ENCODE assay signal across 18 cellular contexts in genomic region chr5:149640350-149640999, GRCh38. TPM values are rescaled to one million over a fixed set of nuclear protein-coding genes. Genes with fewer than 3 reads are reported as not detected.
DNase-seq lines count a peak whose midpoint lies in the region; ATAC-seq, FAIRE-seq and TF ChIP-seq lines count a peak whose summit lies in the region.
"Had no signal": no experiment of that assay in that cellular context is flagged by ENCODE, and none has a peak within 500 bp of the region (broad histone marks: within the 10 kb centered on the region; RNA-seq: fewer than 3 reads in every experiment).

No MANE protein-coding gene starts in this region.

- peaks cover 0 to 6% of the 10 kb centered on the region in 2 donors for H3K27me3 Mint-ChIP-seq in CD8-positive, alpha-beta memory T cell

- SMC1A ChIA-PET in GM12878 (lab: Charles Lee; ENCODE audit: uncharacterized antibody, unreplicated experiment), result interaction anchor here (0.9 to 9.4 kb wide), 11 partner anchors 16 to 356 kb away, joined by 3 to 79 read pairs (median 5); no protein-coding TSS in a partner anchor

- DNase-seq in GM12878 (ENCODE audit: low read depth, low spot score) (no peak), left ventricle myocardium inferior (no peak), transverse colon (no peak), mucosa of gallbladder (ENCODE audit: low spot score) (no peak), NCI-H2029 (lab: John Stamatoyannopoulos, UW) (no peak)
- no peak for DNase-seq in effector memory CD4-positive, alpha-beta T cell
- DNase-seq in CD8-positive, alpha-beta memory T cell, result no peak
- DNase-seq: activated CD8-positive, alpha-beta memory T cell treated with anti-CD3 and anti-CD28 coated beads, Interleukin-2, amount 50 U/mL, for 4 hours; activated naive CD4-positive, alpha-beta T cell treated with anti-CD3 and anti-CD28 coated beads, Interleukin-2, amount 50 U/mL, for 16 hours; DMS79; effector CD4-positive, alpha-beta T cell; foreskin keratinocyte; NCI-H2081 treated with DMSO at 0.1 percent for 48 hours; stimulated activated CD4-positive, alpha-beta T cell treated with anti-CD3 and anti-CD28 coated beads, Interleukin-4, amount 100 ng/mL, for 4 hours had no signal

- BruUV-seq in GM12878 (replicated peaks; lab: Mats Ljungman, UMichigan), result no TSS peak

- H3K79me2 ChIP-seq in GM12878 (ENCODE audit: control insufficient read depth, insufficient read depth, low read length), result no peaks in the 10 kb centered on the region

- in situ Hi-C loops in GM12878 (cut with MboI), result no loop called here
- in situ Hi-C loops in transverse colon (cut with MboI; ENCODE audit: low pct_ligation_motif_present in 1 of 4, low pct_unique_long_range_greater_than_20kb in 1 of 4, low sequenced_read_pairs in 3 of 4), result no loop called here

- H3K9ac ChIP-seq in GM12878 (ENCODE audit: control insufficient read depth, insufficient read depth, low read length), result no peak overlapping the region

- POLR2A ChIA-PET in GM12878 (lab: Charles Lee), result interaction anchor here (0.6 to 1.1 kb wide), 2 partner anchors 136 to 216 kb away, joined by 3 to 6 read pairs; no protein-coding TSS in a partner anchor
- POLR2A ChIA-PET in CD8-positive, alpha-beta memory T cell (lab: Charles Lee), result interaction anchor here (0.6 kb wide), 1 partner anchor 351 kb away, joined by 3 read pairs; no protein-coding TSS in a partner anchor

- H3K27ac Mint-ChIP-seq in CD8-positive, alpha-beta memory T cell, result no peak overlapping the region
- H3K27ac Mint-ChIP-seq: progenitor cell of endocrine pancreas had no signal

- TF ChIP-seq RAD21 in GM12878 (IDR thresholded peaks at IDR 0.05; ENCODE audit: insufficient read depth, low read depth, low read length), result no peak

- no peaks in the 10 kb centered on the region for H3K9me3 ChIP-seq in GM12878 (replicated peaks; ENCODE audit: control insufficient read depth, insufficient read depth, low read length)
- H3K9me3 ChIP-seq in left ventricle myocardium inferior (replicated peaks), result no peaks in the 10 kb centered on the region
- no peaks in the 10 kb centered on the region for H3K9me3 ChIP-seq in muscle layer of duodenum (ENCODE audit: control insufficient read depth in 1 of 2, low read length in 2 of 2)
- H3K9me3 ChIP-seq in transverse colon, result no peaks in the 10 kb centered on the region
- H3K9me3 ChIP-seq in effector memory CD4-positive, alpha-beta T cell (ENCODE audit: control insufficient read depth, low read length), result no peaks in the 10 kb centered on the region
- H3K9me3 ChIP-seq in CD8-positive, alpha-beta memory T cell (ENCODE audit: low read length), result no peaks in the 10 kb centered on the region

- TF ChIP-seq POLR2A in GM12878 (IDR thresholded peaks at IDR 0.05; ENCODE audit: low read depth, low read length), result no peak
- TF ChIP-seq POLR2A in transverse colon (IDR thresholded peaks at IDR 0.05), result no peak

- H3K4me1 ChIP-seq in GM12878 (ENCODE audit: control insufficient read depth, insufficient read depth, low read length) (no peaks in the 10 kb centered on the region), left ventricle myocardium inferior (peaks cover 29% of the 10 kb centered on the region), muscle layer of duodenum (ENCODE audit: control insufficient read depth in 1 of 2, insufficient read depth in 2 of 2, low read length in 2 of 2) (peaks cover 7 to 12% of the 10 kb centered on the region in 2 donors), transverse colon (peaks cover 14 to 26% (median 16%) of the 10 kb centered on the region in 4 donors)
- H3K4me1 ChIP-seq in effector memory CD4-positive, alpha-beta T cell (ENCODE audit: control insufficient read depth, insufficient read depth, low read length, poor library complexity, severe bottlenecking), result no peaks in the 10 kb centered on the region
- H3K4me1 ChIP-seq in CD8-positive, alpha-beta memory T cell (ENCODE audit: insufficient read depth, low read length), result no peaks in the 10 kb centered on the region

- H3K4me2 ChIP-seq in GM12878 (ENCODE audit: control insufficient read depth, insufficient read depth), result no peak overlapping the region

- CTCF ChIA-PET in GM12878 (lab: Yijun Ruan, JAX), result interaction anchor here (0.5 to 13.3 kb wide), 15 partner anchors 8 to 352 kb away, joined by 3 to 193 read pairs (median 4); no protein-coding TSS in a partner anchor
- CTCF ChIA-PET in CD8-positive, alpha-beta memory T cell (lab: Charles Lee), result interaction anchor here (1.4 to 10.7 kb wide), 3 partner anchors 182 to 350 kb away, joined by 3 to 166 read pairs (median 4); no protein-coding TSS in a partner anchor

- no peak for TF ChIP-seq EP300 in GM12878 (IDR thresholded peaks at IDR 0.05; ENCODE audit: borderline replicate concordance in 1 of 2, control insufficient read depth in 1 of 2, low read depth in 2 of 2, low read length in 2 of 2)
- TF ChIP-seq EP300 in transverse colon (IDR thresholded peaks at IDR 0.05; ENCODE audit: low read depth), result no peak

- H3K27ac ChIP-seq in GM12878 (ENCODE audit: control insufficient read depth, insufficient read depth), result no peak overlapping the region
- peak overlapping the region; percentile 79 for H3K27ac ChIP-seq in left ventricle myocardium inferior (replicated peaks)
- H3K27ac ChIP-seq in muscle layer of duodenum (ENCODE audit: low read length), result peak overlapping the region; percentile 70
- peak overlapping the region; percentile 85 to 90 (median 87) for H3K27ac ChIP-seq in transverse colon
- H3K27ac ChIP-seq in effector memory CD4-positive, alpha-beta T cell (ENCODE audit: insufficient read depth, low read length, poor library complexity, severe bottlenecking), result no peak overlapping the region
- H3K27ac ChIP-seq in CD8-positive, alpha-beta memory T cell (ENCODE audit: low read depth, low read length), result no peak overlapping the region
- H3K27ac ChIP-seq: foreskin keratinocyte had no signal

- RAD21 ChIA-PET in GM12878 (lab: Charles Lee; ENCODE audit: unreplicated experiment), result interaction anchor here (1.0 to 11.9 kb wide), 11 partner anchors 12 to 350 kb away, joined by 3 to 148 read pairs (median 4); partner anchors contain the start of gene SLC26A2

- no peak for TF ChIP-seq CTCF in GM12878 (IDR thresholded peaks at IDR 0.05 in 2 of 3, conservative IDR thresholded peaks at IDR 0.05 in 1 of 3; ENCODE audit: control insufficient read depth in 2 of 3, extremely low read depth in 1 of 3, insufficient read depth in 1 of 3, low read depth in 3 of 3, low read length in 3 of 3)
- no peak for TF ChIP-seq CTCF in left ventricle myocardium inferior (IDR thresholded peaks at IDR 0.05; ENCODE audit: borderline replicate concordance)
- TF ChIP-seq CTCF in transverse colon (IDR thresholded peaks at IDR 0.05), result no peak

- peaks cover 0 to 3% (median 0%) of the 10 kb centered on the region in 3 donors for H3K4me1 Mint-ChIP-seq in CD8-positive, alpha-beta memory T cell

- H4K20me1 ChIP-seq in GM12878 (ENCODE audit: control insufficient read depth, insufficient read depth), result no peaks in the 10 kb centered on the region

- peak overlapping the region; percentile 25 for H2AFZ ChIP-seq in GM12878 (ENCODE audit: control insufficient read depth, low read depth, low read length)

- H3K4me3 ChIP-seq in GM12878 (no peak overlapping the region), left ventricle myocardium inferior (peak overlapping the region; percentile 27), muscle layer of duodenum (ENCODE audit: low read depth in 1 of 2, low read length in 2 of 2) (peak overlapping the region in 1 of 2 donors; percentile 37), transverse colon (peak overlapping the region in 1 of 4 donors; percentile 44)
- no peak overlapping the region for H3K4me3 ChIP-seq in effector memory CD4-positive, alpha-beta T cell (ENCODE audit: insufficient read depth, low read depth, low read length, poor library complexity, severe bottlenecking)
- H3K4me3 ChIP-seq in CD8-positive, alpha-beta memory T cell (ENCODE audit: low read length), result no peak overlapping the region

- no peak for ATAC-seq in GM12878
- ATAC-seq: foreskin keratinocyte had no signal

- WGBS in GM12878 (ENCODE audit: insufficient coverage, insufficient replicate concordance, low lambda C conversion rate, missing lambda C conversion rate), result 60% methylated on average over 7 of the region's 7 CpGs
- WGBS in transverse colon (ENCODE audit: low coverage in 1 of 2), 2 donors, result 50 to 52% methylated on average over 3 to 7 of the region's 7 CpGs

- H3K36me3 ChIP-seq in GM12878 (ENCODE audit: control insufficient read depth in 2 of 2, insufficient read depth in 2 of 2, low read length in 1 of 2) (no peaks in the 10 kb centered on the region), left ventricle myocardium inferior (no peaks in the 10 kb centered on the region), muscle layer of duodenum (ENCODE audit: control insufficient read depth in 1 of 2, insufficient read depth in 2 of 2, low read length in 2 of 2) (no peaks in the 10 kb centered on the region), transverse colon (no peaks in the 10 kb centered on the region)
- H3K36me3 ChIP-seq in effector memory CD4-positive, alpha-beta T cell (ENCODE audit: control insufficient read depth, insufficient read depth, low read length), result no peaks in the 10 kb centered on the region
- H3K36me3 ChIP-seq in CD8-positive, alpha-beta memory T cell (ENCODE audit: insufficient read depth, low read length), result no peaks in the 10 kb centered on the region

- H3K4me3 Mint-ChIP-seq in CD8-positive, alpha-beta memory T cell, result no peak overlapping the region

- H3K27me3 ChIP-seq in GM12878 (replicated peaks in 1 of 2; ENCODE audit: control insufficient read depth in 2 of 2, insufficient read depth in 2 of 2, low read length in 1 of 2), result no peaks in the 10 kb centered on the region
- no peaks in the 10 kb centered on the region for H3K27me3 ChIP-seq in left ventricle myocardium inferior (ENCODE audit: low read depth)
- H3K27me3 ChIP-seq in muscle layer of duodenum (ENCODE audit: low read depth, low read length), result no peaks in the 10 kb centered on the region
- no peaks in the 10 kb centered on the region for H3K27me3 ChIP-seq in transverse colon
- H3K27me3 ChIP-seq in effector memory CD4-positive, alpha-beta T cell (replicated peaks; ENCODE audit: control insufficient read depth, insufficient read depth, low read length, poor library complexity, severe bottlenecking), result no peaks in the 10 kb centered on the region
- H3K27me3 ChIP-seq in CD8-positive, alpha-beta memory T cell (ENCODE audit: insufficient read depth, low read length, poor library complexity, severe bottlenecking), result no peaks in the 10 kb centered on the region
- H3K27me3 ChIP-seq: foreskin keratinocyte had no signal

- no peak for FAIRE-seq in GM12878 (lab: Jason Lieb, UNC)
- FAIRE-seq: bronchial epithelial cell had no signal

- no peaks in the 10 kb centered on the region for H3K9me3 Mint-ChIP-seq in CD8-positive, alpha-beta memory T cell

- H3K36me3 Mint-ChIP-seq in CD8-positive, alpha-beta memory T cell, result no peaks in the 10 kb centered on the region

- intact Hi-C loops in GM12878 (cut with micrococcal nuclease; ENCODE audit: unreplicated experiment), result no loop called here
- intact Hi-C loops in left ventricle myocardium inferior (cut with micrococcal nuclease), result no loop called here
- intact Hi-C loops in transverse colon (cut with DNase I; ENCODE audit: low total_unique reads), result no loop called here

RNA-seq across cellular contexts. Expression of gene ARHGEF37, which starts 59.2 kb away (rescaled TPM):
- 0.17 and 0.32 TPM in 2 replicates for total RNA-seq in GM12878 (2013; cell fraction: nucleolus; rRNA removed)
- total RNA-seq in GM12878 (2014; rRNA removed) (0.49 and 0.62 TPM in 2 replicates), GM12878 (2014; rRNA removed; fragmentation: Illumina TruSeq; extraction: Trizol) (0.85 and 0.97 TPM in 2 replicates), GM12878 (2021) (1.1 and 1.2 TPM in 2 replicates), left ventricle myocardium inferior (22.8 TPM), transverse colon (10 to 100 TPM; 14.2 to 27.5 (median 21.7) TPM), mucosa of gallbladder (32.8 TPM)
- 0.05 TPM for polyA plus RNA-seq in GM12878 (2011; ENCODE audit: low read depth)
- polyA plus RNA-seq in GM12878 (2011; rRNA removed) (0.29 and 0.52 TPM in 2 replicates), GM12878 (2014; fragmentation: Illumina TruSeq; extraction: Trizol) (0.60 and 0.65 TPM in 2 replicates), GM12878 (2014; fragmentation: Nextera tagmentation; extraction: Ambion mirVana) (under 1 TPM; 0.16 to 0.23 TPM), GM12878 (2014; rRNA removed) (0.58 and 0.63 TPM in 2 replicates), GM12878 (2016; fragmentation: Nextera tagmentation; extraction: Ambion mirVana) (1 to 10 TPM in 1 of 2 experiments, under 1 TPM in 1; 0.78 to 1.1 TPM)
- 0.10 and 0.17 TPM in 2 replicates for polyA plus RNA-seq in GM12878 (2011; cell fraction: cytosol; rRNA removed)
- polyA plus RNA-seq in GM12878 (2011; cell fraction: nucleus; rRNA removed), result 0.36 and 0.44 TPM in 2 replicates
- 0.20 and 0.48 TPM in 2 replicates for polyA plus RNA-seq in GM12878 (2012)
- 0.07 and 0.15 TPM in 2 replicates for polyA minus RNA-seq in GM12878 (2011; rRNA and poly(A)+ RNA removed)
- polyA minus RNA-seq in GM12878 (2011; cell fraction: cytosol; rRNA and poly(A)+ RNA removed), result not detected in 2 replicates
- 0.10 and 0.24 TPM in 2 replicates for polyA minus RNA-seq in GM12878 (2011; cell fraction: nucleus; rRNA and poly(A)+ RNA removed)
- under 1 TPM; 0.13 to 0.53 TPM for total RNA-seq in CD8-positive, alpha-beta memory T cell
- not detected for polyA plus RNA-seq in CD8-positive, alpha-beta memory T cell
- total RNA-seq: mononuclear cell had no signal

Comparison
In these comparisons a context has a peak if more than half of its experiments do, and no peak if none do; other contexts are left out.
1. H3K27ac ChIP-seq: peak in left ventricle myocardium inferior (single experiment), muscle layer of duodenum (single experiment) and transverse colon (4 of 4); none in GM12878 (single experiment), effector memory CD4-positive, alpha-beta T cell (single experiment) and CD8-positive, alpha-beta memory T cell (single experiment).
2. RNA of gene ARHGEF37, which starts 59.2 kb away (total RNA-seq): 32.8 TPM in mucosa of gallbladder (single experiment), 22.8 TPM in left ventricle myocardium inferior (single experiment) and 14.2 to 27.5 TPM in transverse colon; 0.17 to 1.2 TPM in GM12878 and 0.13 to 0.53 TPM in CD8-positive, alpha-beta memory T cell; every median in the first group is over 4 times any median in the second.